8 cellular contexts compared by ENCODE assay signal in the genomic region with DNA sequence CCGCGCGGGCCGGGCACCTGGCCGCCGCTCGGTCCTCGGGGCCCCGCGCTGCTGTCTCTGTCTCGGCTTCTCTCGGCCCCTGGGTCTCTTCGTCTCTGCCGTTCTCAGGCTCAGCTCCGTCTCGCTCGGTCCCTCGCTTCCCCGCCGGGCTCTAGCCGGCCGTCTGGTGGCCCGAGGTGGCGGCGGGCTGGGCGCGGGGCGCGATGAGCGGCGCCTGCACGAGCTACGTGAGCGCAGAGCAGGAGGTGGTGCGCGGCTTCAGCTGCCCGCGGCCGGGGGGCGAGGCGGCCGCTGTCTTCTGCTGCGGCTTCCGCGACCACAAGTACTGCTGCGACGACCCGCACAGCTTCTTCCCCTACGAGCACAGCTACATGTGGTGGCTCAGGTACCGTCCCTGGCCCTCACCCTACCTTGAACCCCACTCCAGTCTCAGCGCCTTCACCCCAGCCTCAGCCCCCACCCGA. TPM values are rescaled to one million over a fixed set of nuclear protein-coding genes. Genes with fewer than 3 reads are reported as not detected.
DNase-seq lines count a peak whose midpoint lies in the region; ATAC-seq, FAIRE-seq and TF ChIP-seq lines count a peak whose summit lies in the region.

No MANE protein-coding gene starts in this region.

- H3K27ac Mint-ChIP-seq in activated naive CD8-positive, alpha-beta T cell, result peak overlapping the region; percentile 95
- H3K27ac Mint-ChIP-seq in stimulated activated memory B cell treated with anti-CD40 and anti-IgM and Interleukin-4, amounts not matched to agents 10 μg/mL and 1 μg/mL and 100 μg/mL, for 72 hours, result peak overlapping the region; percentile 96

- peaks cover 2% of the 10 kb centered on the region for H3K9me1 ChIP-seq in keratinocyte (ENCODE audit: control insufficient read depth, extremely low read depth, insufficient read depth, low read length)

- DNase-seq in NCI-H526 treated with DMSO at 0.1 percent for 48 hours (lab: John Stamatoyannopoulos, UW), result peak; percentile 27
- no peak for DNase-seq in keratinocyte (ENCODE audit: low read depth, low spot score)
- DNase-seq in NCI-H1694 (lab: John Stamatoyannopoulos, UW), result no peak
- DNase-seq in dedifferentiated amniotic fluid mesenchymal stem cell (ENCODE audit: extremely low spot score), result no peak
- no peak for DNase-seq in NCI-H128 (lab: John Stamatoyannopoulos, UW; ENCODE audit: unreplicated experiment)

- H4K20me1 ChIP-seq in BLaER1 (no peaks in the 10 kb centered on the region), keratinocyte (ENCODE audit: control insufficient read depth, extremely low read depth, insufficient read depth, low read length) (no peaks in the 10 kb centered on the region)

- no peaks in the 10 kb centered on the region for H3K79me2 ChIP-seq in keratinocyte (ENCODE audit: control insufficient read depth, insufficient read depth, low read length)

- H3K27ac ChIP-seq in BLaER1 (peak overlapping the region; percentile 92), keratinocyte (ENCODE audit: control insufficient read depth, insufficient read depth, low read length) (no peak overlapping the region)

- H3K9me3 ChIP-seq in BLaER1, result no peaks in the 10 kb centered on the region
- no peaks in the 10 kb centered on the region for H3K9me3 ChIP-seq in keratinocyte (ENCODE audit: control insufficient read depth, low read depth, low read length)

- TF ChIP-seq CTCF in keratinocyte (optimal IDR thresholded peaks at IDR 0.05 in 1 of 3, IDR thresholded peaks at IDR 0.05 in 1 of 3, conservative IDR thresholded peaks at IDR 0.05 in 1 of 3; ENCODE audit: extremely low read depth in 1 of 3, insufficient read depth in 2 of 3, low read length in 3 of 3), result no peak

- H3K4me3 Mint-ChIP-seq in activated naive CD8-positive, alpha-beta T cell, result peak overlapping the region; percentile 88
- H3K4me3 Mint-ChIP-seq in stimulated activated memory B cell treated with anti-CD40 and anti-IgM and Interleukin-4, amounts not matched to agents 10 μg/mL and 1 μg/mL and 100 μg/mL, for 72 hours, result peak overlapping the region; percentile 89

- peak overlapping the region; percentile 97 for H3K4me2 ChIP-seq in BLaER1
- peak overlapping the region; percentile 53 for H3K4me2 ChIP-seq in keratinocyte (ENCODE audit: control insufficient read depth, extremely low read depth, insufficient read depth, low read depth, low read length)

- no peaks in the 10 kb centered on the region for H3K27me3 Mint-ChIP-seq in activated naive CD8-positive, alpha-beta T cell
- no peaks in the 10 kb centered on the region for H3K27me3 Mint-ChIP-seq in stimulated activated memory B cell treated with anti-CD40 and anti-IgM and Interleukin-4, amounts not matched to agents 10 μg/mL and 1 μg/mL and 100 μg/mL, for 72 hours

- peaks cover 69% of the 10 kb centered on the region for H3K4me1 Mint-ChIP-seq in activated naive CD8-positive, alpha-beta T cell (ENCODE audit: low read depth)
- H3K4me1 Mint-ChIP-seq in stimulated activated memory B cell treated with anti-CD40 and anti-IgM and Interleukin-4, amounts not matched to agents 10 μg/mL and 1 μg/mL and 100 μg/mL, for 72 hours, result peaks cover 68% of the 10 kb centered on the region

- H3K4me1 ChIP-seq in BLaER1 (peaks cover 94% of the 10 kb centered on the region), keratinocyte (ENCODE audit: control insufficient read depth, extremely low read depth, insufficient read depth, low read length) (peaks cover 11% of the 10 kb centered on the region)

- H3K36me3 Mint-ChIP-seq in activated naive CD8-positive, alpha-beta T cell, result peaks cover 2% of the 10 kb centered on the region
- H3K36me3 Mint-ChIP-seq in stimulated activated memory B cell treated with anti-CD40 and anti-IgM and Interleukin-4, amounts not matched to agents 10 μg/mL and 1 μg/mL and 100 μg/mL, for 72 hours, result peaks cover 13% of the 10 kb centered on the region

- no peak for FAIRE-seq in keratinocyte (lab: Jason Lieb, UNC)

- H3K9ac ChIP-seq in BLaER1, result peak overlapping the region; percentile 83
- no peak overlapping the region for H3K9ac ChIP-seq in keratinocyte (ENCODE audit: control insufficient read depth, extremely low read depth, insufficient read depth, low read length)

- H3K4me3 ChIP-seq in BLaER1, result peak overlapping the region; percentile 68
- no peak overlapping the region for H3K4me3 ChIP-seq in keratinocyte (ENCODE audit: control insufficient read depth in 2 of 3, extremely low read depth in 1 of 3, insufficient read depth in 2 of 3, low read depth in 1 of 3, low read length in 3 of 3)

- H3K36me3 ChIP-seq in BLaER1 (no peaks in the 10 kb centered on the region; the same call in 1 of the 2 replicates), keratinocyte (ENCODE audit: control insufficient read depth in 2 of 2, extremely low read depth in 1 of 2, insufficient read depth in 2 of 2, low read length in 2 of 2) (no peaks in the 10 kb centered on the region)

- dilution Hi-C loops in keratinocyte (cut with MboI; ENCODE audit: extremely low pct_ligation_motif_present, low sequenced_read_pairs), result no loop called here

- H3K9me3 Mint-ChIP-seq in activated naive CD8-positive, alpha-beta T cell (ENCODE audit: low read depth), result no peaks in the 10 kb centered on the region
- no peaks in the 10 kb centered on the region for H3K9me3 Mint-ChIP-seq in stimulated activated memory B cell treated with anti-CD40 and anti-IgM and Interleukin-4, amounts not matched to agents 10 μg/mL and 1 μg/mL and 100 μg/mL, for 72 hours

- peak; percentile 2 for ATAC-seq in stimulated activated memory B cell treated with anti-CD40 and anti-IgM and Interleukin-4, amounts not matched to agents 10 μg/mL and 1 μg/mL and 100 μg/mL, for 72 hours

- H2AFZ ChIP-seq in keratinocyte (ENCODE audit: control insufficient read depth, low read length), result peak overlapping the region; percentile 53

- H3K27me3 ChIP-seq in BLaER1 (no peaks in the 10 kb centered on the region), keratinocyte (ENCODE audit: control insufficient read depth, extremely low read depth, insufficient read depth, low read length) (peaks cover 26% of the 10 kb centered on the region)

RNA-seq across cellular contexts. Expression of a gene that starts 0.4 kb away (rescaled TPM):
- 0.04 to 0.17 TPM in 2 of 3 replicates, not detected in the other for polyA plus RNA-seq in keratinocyte
- not detected for polyA plus RNA-seq in keratinocyte (2011; ENCODE audit: low read depth)
- polyA plus RNA-seq in keratinocyte (2011; cell fraction: cytosol; rRNA removed), result not detected in 2 replicates
- polyA plus RNA-seq in keratinocyte (2011; cell fraction: nucleus; rRNA removed), result 0.33 TPM in 1 of 2 replicates, not detected in the other
- polyA plus RNA-seq in keratinocyte (2012; ENCODE audit: low replicate concordance), result 0.41 TPM in 1 of 2 replicates, not detected in the other
- polyA minus RNA-seq in keratinocyte, result 0.19 TPM in 1 of 3 replicates, not detected in the others
- polyA minus RNA-seq in keratinocyte (2011; cell fraction: cytosol; rRNA and poly(A)+ RNA removed), result not detected
- polyA minus RNA-seq in keratinocyte (2011; cell fraction: nucleus; rRNA and poly(A)+ RNA removed), result not detected in 2 replicates

RNA-seq across cellular contexts. Expression of a gene that starts 31.2 kb away (rescaled TPM):
- polyA plus RNA-seq in keratinocyte, result 0.40 to 0.49 TPM (median 0.42 TPM) in 3 replicates
- polyA plus RNA-seq in keratinocyte (2011; ENCODE audit: low read depth), result not detected
- polyA plus RNA-seq in keratinocyte (2011; cell fraction: cytosol; rRNA removed), result 0.24 and 0.40 TPM in 2 replicates
- 0.15 and 0.39 TPM in 2 replicates for polyA plus RNA-seq in keratinocyte (2011; cell fraction: nucleus; rRNA removed)
- polyA plus RNA-seq in keratinocyte (2012; ENCODE audit: low replicate concordance), result 0.13 and 0.26 TPM in 2 replicates
- not detected in 3 replicates for polyA minus RNA-seq in keratinocyte
- polyA minus RNA-seq in keratinocyte (2011; cell fraction: cytosol; rRNA and poly(A)+ RNA removed), result not detected
- polyA minus RNA-seq in keratinocyte (2011; cell fraction: nucleus; rRNA and poly(A)+ RNA removed), result not detected in 2 replicates
